11 cellular contexts compared by ENCODE assay signal in the genomic region with DNA sequence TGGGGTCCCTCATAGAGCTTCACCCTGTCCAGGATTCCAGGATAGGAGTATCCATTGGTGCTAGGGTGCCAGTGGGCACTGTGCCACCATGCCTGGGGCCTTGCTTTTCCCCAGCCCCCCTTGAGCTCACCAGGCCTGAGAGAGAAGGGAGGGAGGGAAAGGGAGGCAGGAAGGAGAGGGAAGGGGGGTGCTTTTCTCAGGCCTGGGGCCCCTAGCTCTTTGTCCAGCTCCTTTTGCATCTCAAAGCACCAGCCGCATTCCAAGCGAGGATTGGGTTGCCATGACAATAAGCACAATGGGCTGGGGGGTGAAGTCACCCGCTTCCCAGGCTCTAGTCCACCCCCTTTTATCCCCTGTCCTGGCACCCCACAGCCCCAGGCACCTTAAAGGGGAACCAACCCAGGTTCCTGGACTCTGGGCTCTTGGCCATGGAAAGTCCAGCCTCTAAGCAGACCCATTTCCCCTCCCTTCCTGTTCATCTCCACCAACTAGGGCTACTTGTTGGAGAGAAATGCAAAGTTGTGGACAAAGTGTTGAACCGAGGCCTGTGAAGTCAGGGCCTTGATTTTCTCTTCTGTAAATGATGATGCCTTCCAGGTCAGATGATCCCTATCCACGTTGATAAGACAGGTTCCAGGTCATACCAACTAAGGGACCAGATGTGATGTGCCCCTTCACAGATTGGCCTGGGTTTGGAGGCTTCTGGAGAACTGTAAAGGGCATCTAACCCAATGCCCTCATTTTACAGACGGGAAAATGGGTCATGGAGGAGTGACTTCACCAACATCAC. TPM values are rescaled to one million over a fixed set of nuclear protein-coding genes. Genes with fewer than 3 reads are reported as not detected.
DNase-seq lines count a peak whose midpoint lies in the region; ATAC-seq, FAIRE-seq and TF ChIP-seq lines count a peak whose summit lies in the region.
"Had no signal": no experiment of that assay in that cellular context is flagged by ENCODE, and none has a peak within 500 bp of the region (broad histone marks: within the 10 kb centered on the region; RNA-seq: fewer than 3 reads in every experiment).

No MANE protein-coding gene starts in this region.

- TF ChIP-seq EP300 in gastroesophageal sphincter (IDR thresholded peaks at IDR 0.05): no peak

- POLR2A ChIA-PET in Panc1 (lab: Charles Lee): interaction anchor here (0.6 kb wide), 1 partner anchor 51 kb away, joined by 6 read pairs; no protein-coding TSS in a partner anchor

- H3K27ac ChIP-seq in DND-41 (ENCODE audit: low read length): no peak overlapping the region
- H3K27ac ChIP-seq in Panc1 (ENCODE audit: low read length): peak overlapping the region; percentile 79
- H3K27ac ChIP-seq in gastroesophageal sphincter: peak overlapping the region in 3 of 4 donors; percentile 91 to 94 (median 93)
- H3K27ac ChIP-seq in pancreas: peak overlapping the region in 3 of 4 donors; percentile 45 to 61 (median 58)
- no peak overlapping the region for H3K27ac ChIP-seq in SJCRH30

- TF ChIP-seq CTCF in DND-41 (IDR thresholded peaks at IDR 0.05; ENCODE audit: borderline replicate concordance, extremely low read depth, low read length, poor library complexity, severe bottlenecking) (no peak), Panc1 (IDR thresholded peaks at IDR 0.05) (no peak), gastroesophageal sphincter (IDR thresholded peaks at IDR 0.05) (no peak), pancreas (IDR thresholded peaks at IDR 0.05) (no peak)

- peak overlapping the region; percentile 84 for H3K9ac ChIP-seq in DND-41 (ENCODE audit: low read depth, low read length)

- in situ Hi-C loops in Panc1 (cut with HindIII; ENCODE audit: low pct_unique_long_range_greater_than_20kb, low sequenced_read_pairs): no loop called here

- peaks cover 9% of the 10 kb centered on the region for H3K36me3 ChIP-seq in DND-41 (ENCODE audit: insufficient read depth, low read length)
- peaks cover 3% of the 10 kb centered on the region; the same call in 1 of the 2 replicates for H3K36me3 ChIP-seq in Panc1 (ENCODE audit: control insufficient read depth, insufficient read depth, low read length)
- H3K36me3 ChIP-seq in gastroesophageal sphincter: peaks cover 0 to 44% of the 10 kb centered on the region in 2 donors
- H3K36me3 ChIP-seq in pancreas: no peaks in the 10 kb centered on the region
- H3K36me3 ChIP-seq in SJCRH30: no peaks in the 10 kb centered on the region

- ATAC-seq in DND-41 (ENCODE audit: insufficient read depth, low read depth): no peak
- no peak for ATAC-seq in Panc1
- no peak for ATAC-seq in gastroesophageal sphincter
- no peak for ATAC-seq in pancreas
- ATAC-seq in GM18498 (IDR thresholded peaks at IDR 0.05; ENCODE audit: unreplicated experiment): no peak

- H2AFZ ChIP-seq in DND-41 (ENCODE audit: low read depth, low read length): no peak overlapping the region

- H3K4me2 ChIP-seq in DND-41 (ENCODE audit: insufficient read depth, low read length): peak overlapping the region; percentile 95; the same call in 1 of the 2 replicates

- intact Hi-C loops in Panc1 (cut with micrococcal nuclease; ENCODE audit: unreplicated experiment): no loop called here
- intact Hi-C loops in pancreas (cut with DNase I): no loop called here

- 67% methylated on average over 1 of the region's 6 CpGs; no CpG with 5 or more reads in 1 of the 2 donors for WGBS in gastroesophageal sphincter (ENCODE audit: low coverage in 1 of 2), 2 donors
- WGBS in pancreas, 2 donors: 81 to 86% methylated on average over 6 of the region's 6 CpGs

- H3K9me3 ChIP-seq in DND-41 (ENCODE audit: insufficient read depth, low read length, severe bottlenecking) (no peaks in the 10 kb centered on the region), Panc1 (ENCODE audit: control insufficient read depth, insufficient read depth, low read depth, low read length) (no peaks in the 10 kb centered on the region), gastroesophageal sphincter (no peaks in the 10 kb centered on the region), pancreas (no peaks in the 10 kb centered on the region), SJCRH30 (replicated peaks) (no peaks in the 10 kb centered on the region)

- no peak overlapping the region for H3K4me3 ChIP-seq in DND-41 (ENCODE audit: low read depth in 1 of 2, low read length in 2 of 2)
- H3K4me3 ChIP-seq in Panc1 (ENCODE audit: low read depth in 2 of 2, low read length in 2 of 2): peak overlapping the region; percentile 64 to 96
- peak overlapping the region in 1 of 2 donors; percentile 74 for H3K4me3 ChIP-seq in gastroesophageal sphincter
- no peak overlapping the region for H3K4me3 ChIP-seq in pancreas
- H3K4me3 ChIP-seq in SJCRH30: no peak overlapping the region

- H3K27me3 ChIP-seq in DND-41 (ENCODE audit: insufficient read depth, low read length, poor library complexity) (no peaks in the 10 kb centered on the region), Panc1 (ENCODE audit: control insufficient read depth, insufficient read depth, low read length) (no peaks in the 10 kb centered on the region), gastroesophageal sphincter (no peaks in the 10 kb centered on the region), pancreas (no peaks in the 10 kb centered on the region), SJCRH30 (no peaks in the 10 kb centered on the region)

- DNase-seq in DND-41: no peak
- no peak for DNase-seq in Panc1 (ENCODE audit: low read depth, low spot score)
- DNase-seq in pancreas: peak in 2 of 6 donors; percentile 57 to 58
- no peak for DNase-seq in DMS53 (lab: John Stamatoyannopoulos, UW)
- no peak for DNase-seq in SJCRH30
- DNase-seq in OCI-M2 (lab: John Stamatoyannopoulos, UW; ENCODE audit: unreplicated experiment): no peak
- DNase-seq: activated CD4-positive, alpha-beta T cell treated with anti-CD3 and anti-CD28 coated beads for 4 hours; NCI-H1694 had no signal

- 0 out of 2 replicates have a peak, but pooled peaks cover 5% of the 10 kb centered on the region for H4K20me1 ChIP-seq in DND-41 (ENCODE audit: insufficient read depth, low read length)

- 0 out of 2 replicates have a peak, but pooled peaks cover 8% of the 10 kb centered on the region for H3K79me2 ChIP-seq in DND-41 (ENCODE audit: insufficient read depth, low read length)

- BruUV-seq in Panc1 (replicated peaks; lab: Mats Ljungman, UMichigan): no TSS peak

- H3K4me1 ChIP-seq in DND-41 (ENCODE audit: insufficient read depth, low read length) (peaks cover 34% of the 10 kb centered on the region), Panc1 (ENCODE audit: control insufficient read depth, insufficient read depth, low read length) (peaks cover 24% of the 10 kb centered on the region), gastroesophageal sphincter (peaks cover 0 to 55% (median 17%) of the 10 kb centered on the region in 3 donors), pancreas (peaks cover 9 to 11% (median 9%) of the 10 kb centered on the region in 3 donors), SJCRH30 (peaks cover 3% of the 10 kb centered on the region; the same call in 1 of the 2 replicates)

- TF ChIP-seq POLR2A in gastroesophageal sphincter (IDR thresholded peaks at IDR 0.05): no peak

- no peak for FAIRE-seq in pancreas (lab: Jason Lieb, UNC)
- FAIRE-seq: GM18507 had no signal

- CTCF ChIA-PET in Panc1 (lab: Charles Lee): no interaction called here

RNA-seq across cellular contexts. Expression of gene THBS3, which starts 11.4 kb away (rescaled TPM):
- total RNA-seq in Panc1 (2021; ENCODE audit: unreplicated experiment): 35.9 TPM
- polyA plus RNA-seq in Panc1 (2012; ENCODE audit: insufficient read length): 40.8 TPM
- 10 to 100 TPM; 17.9 to 25.6 (median 20.1) TPM for total RNA-seq in gastroesophageal sphincter
- total RNA-seq in pancreas: 10 to 100 TPM in 5 of 6 donors, 1 to 10 TPM in 1; 9.9 to 31.1 (median 14.6) TPM
- 10 to 100 TPM; 69.1 to 78.6 TPM for polyA plus RNA-seq in pancreas
- 4.1 and 4.5 TPM in 2 replicates for total RNA-seq in SJCRH30 (2014; rRNA removed; shearing (Covaris generic))

RNA-seq across cellular contexts. Expression of gene MTX1, which starts 12.2 kb away (rescaled TPM):
- total RNA-seq in Panc1 (2021; ENCODE audit: unreplicated experiment): 53.6 TPM
- 87.4 TPM for polyA plus RNA-seq in Panc1 (2012; ENCODE audit: insufficient read length)
- 10 to 100 TPM; 28.3 to 36.0 (median 32.6) TPM for total RNA-seq in gastroesophageal sphincter
- total RNA-seq in pancreas: 10 to 100 TPM; 10.7 to 18.4 (median 15.7) TPM
- 10 to 100 TPM; 34.3 to 36.8 TPM for polyA plus RNA-seq in pancreas
- 25.2 and 31.7 TPM in 2 replicates for total RNA-seq in SJCRH30 (2014; rRNA removed; shearing (Covaris generic))

RNA-seq across cellular contexts. Expression of gene TRIM46, which starts 22.6 kb away (rescaled TPM):
- 3.8 TPM for total RNA-seq in Panc1 (2021; ENCODE audit: unreplicated experiment)
- polyA plus RNA-seq in Panc1 (2012; ENCODE audit: insufficient read length): 8.0 TPM
- total RNA-seq in gastroesophageal sphincter: 1 to 10 TPM in 1 of 4 donors, under 1 TPM in 2, not detected in 1; 0.35 to 1.9 (median 0.40) TPM
- total RNA-seq in pancreas: under 1 TPM; 0.19 to 0.59 (median 0.33) TPM
- polyA plus RNA-seq in pancreas: 1 to 10 TPM; 1.2 to 4.1 TPM
- 0.79 and 1.0 TPM in 2 replicates for total RNA-seq in SJCRH30 (2014; rRNA removed; shearing (Covaris generic))

RNA-seq across cellular contexts. Expression of gene KRTCAP2, which starts 23.2 kb away (rescaled TPM):
- total RNA-seq in Panc1 (2021; ENCODE audit: unreplicated experiment): 155 TPM
- 207 TPM for polyA plus RNA-seq in Panc1 (2012; ENCODE audit: insufficient read length)
- total RNA-seq in gastroesophageal sphincter: 100 to 1,000 TPM in 1 of 4 donors, 10 to 100 TPM in 3; 80.8 to 144 (median 92.3) TPM
- 100 to 1,000 TPM in 4 of 6 donors, 10 to 100 TPM in 2; 91.8 to 119 (median 102) TPM for total RNA-seq in pancreas
- 100 to 1,000 TPM; 182 to 238 TPM for polyA plus RNA-seq in pancreas
- 84.2 and 90.9 TPM in 2 replicates for total RNA-seq in SJCRH30 (2014; rRNA removed; shearing (Covaris generic))

RNA-seq across cellular contexts. Expression of gene DPM3, which starts 56.0 kb away (rescaled TPM):
- 66.0 TPM for total RNA-seq in Panc1 (2021; ENCODE audit: unreplicated experiment)
- 89.1 TPM for polyA plus RNA-seq in Panc1 (2012; ENCODE audit: insufficient read length)
- 100 to 1,000 TPM in 2 of 4 donors, 10 to 100 TPM in 2; 57.9 to 128 (median 87.7) TPM for total RNA-seq in gastroesophageal sphincter
- 10 to 100 TPM; 39.4 to 46.5 (median 42.3) TPM for total RNA-seq in pancreas
- 100 to 1,000 TPM; 211 to 227 TPM for polyA plus RNA-seq in pancreas
- 16.1 and 16.8 TPM in 2 replicates for total RNA-seq in SJCRH30 (2014; rRNA removed; shearing (Covaris generic))

Comparison
In these comparisons a context has a peak if more than half of its experiments do, and no peak if none do; other contexts are left out.
1. H3K27ac ChIP-seq: peak in Panc1 (single experiment), gastroesophageal sphincter (3 of 4) and pancreas (3 of 4); none in DND-41 (single experiment) and SJCRH30 (single experiment).
2. H3K4me3 ChIP-seq: peak in Panc1 (2 of 2); none in DND-41 (0 of 2), pancreas (0 of 4) and SJCRH30 (single experiment).